Comparison of ENCODE assay signal across 9 cellular contexts in the genomic region with DNA sequence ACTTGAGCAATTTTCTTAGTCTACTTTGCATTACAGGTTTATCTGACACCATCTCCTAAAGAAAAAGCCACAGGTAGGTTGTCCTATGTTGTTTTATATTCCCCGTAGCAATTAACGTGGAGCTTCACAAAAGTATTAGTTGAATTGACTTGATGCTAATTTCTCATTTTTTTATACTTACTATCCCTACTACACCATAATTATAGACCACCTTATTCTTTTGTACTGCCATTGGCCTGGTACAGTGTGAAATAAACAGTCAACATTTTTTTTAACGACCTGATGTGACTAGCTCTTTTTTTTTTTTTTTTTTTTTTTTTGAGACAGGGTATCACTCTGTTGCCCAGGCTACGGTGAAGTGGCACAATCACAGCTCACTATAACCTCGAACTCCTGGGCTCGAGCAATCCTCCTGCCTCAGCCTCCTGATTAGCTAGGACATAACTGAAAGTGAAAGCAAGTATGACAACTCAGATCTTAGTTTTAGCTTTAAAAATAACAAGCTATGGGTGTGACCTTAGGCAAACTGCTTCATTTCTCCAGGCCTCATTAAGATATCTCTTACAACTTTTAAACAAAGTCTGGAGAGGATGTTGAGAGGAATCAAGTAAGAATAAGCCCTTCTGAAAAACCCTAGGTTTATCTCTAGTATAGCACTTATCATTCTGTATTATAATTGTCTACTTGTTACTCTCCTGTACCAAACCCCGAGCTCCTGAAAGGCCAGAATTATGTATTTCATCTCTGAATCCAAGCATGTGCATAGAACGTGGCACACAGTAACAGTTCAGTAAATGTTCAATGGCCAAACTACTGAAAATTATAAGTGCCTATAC. TPM values are rescaled to one million over a fixed set of nuclear protein-coding genes. Genes with fewer than 3 reads are reported as not detected.
A peak's percentile ranks its signal among the peaks of the same experiment; 100 is the strongest.
DNase-seq lines count a peak whose midpoint lies in the region; ATAC-seq, FAIRE-seq and TF ChIP-seq lines count a peak whose summit lies in the region.
"Had no signal": no experiment of that assay in that cellular context is flagged by ENCODE, and none has a peak within 500 bp of the region (broad histone marks: within the 10 kb centered on the region; RNA-seq: fewer than 3 reads in every experiment).

No MANE protein-coding gene starts in this region.

- H3K9me3 ChIP-seq in liver (ENCODE audit: control insufficient read depth in 4 of 4, low read length in 3 of 4) (no peaks in the 10 kb centered on the region), HepG2 (ENCODE audit: low read length) (no peaks in the 10 kb centered on the region), uterus (no peaks in the 10 kb centered on the region)

- H3K27me3 ChIP-seq in liver (ENCODE audit: control insufficient read depth in 4 of 4, insufficient read depth in 4 of 4, low read length in 3 of 4): no peaks in the 10 kb centered on the region
- H3K27me3 ChIP-seq in HepG2 (ENCODE audit: control insufficient read depth in 1 of 2, insufficient read depth in 2 of 2, low read length in 2 of 2): no peaks in the 10 kb centered on the region
- H3K27me3 ChIP-seq in uterus: no peaks in the 10 kb centered on the region

- DNase-seq in HepG2 (ENCODE audit: low spot score) (no peak), left ventricle myocardium superior (no peak), uterus (no peak), iPS-NIHi11 (ENCODE audit: low spot score) (no peak), cerebellum (ENCODE audit: low spot score) (no peak)
- DNase-seq in activated effector memory CD4-positive, alpha-beta T cell treated with Interleukin-2 at 50 U/mL for 16 hours: peak; percentile 27
- DNase-seq: WERI-Rb-1 had no signal

- H2AFZ ChIP-seq in HepG2 (ENCODE audit: low read length): no peak overlapping the region

- intact Hi-C loops in HepG2 (cut with micrococcal nuclease; ENCODE audit: unreplicated experiment): no loop called here
- intact Hi-C loops in left ventricle myocardium superior (cut with micrococcal nuclease): no loop called here
- intact Hi-C loops in uterus (cut with DNase I; ENCODE audit: low total_unique reads): no loop called here

- H3K4me2 ChIP-seq in HepG2 (ENCODE audit: low read depth, low read length): no peak overlapping the region

- no peak overlapping the region for H3K4me3 ChIP-seq in liver (ENCODE audit: low read depth in 1 of 3, low read length in 3 of 3)
- no peak overlapping the region for H3K4me3 ChIP-seq in HepG2 (replicated peaks in 1 of 3; ENCODE audit: insufficient read depth in 1 of 3, low read depth in 2 of 3, low read length in 3 of 3)
- H3K4me3 ChIP-seq in uterus: peak overlapping the region in 1 of 2 donors; percentile 15

- TF ChIP-seq RAD21 in liver (IDR thresholded peaks at IDR 0.05) (no peak), HepG2 (CRISPR knock-in tag; IDR thresholded peaks at IDR 0.05) (no peak)

- in situ Hi-C loops in HepG2 (cut with HindIII; ENCODE audit: extremely low pct_ligation_motif_present, low pct_unique_long_range_greater_than_20kb): no loop called here

- H3K79me2 ChIP-seq in HepG2 (ENCODE audit: insufficient read depth, low read length): peaks cover 70% of the 10 kb centered on the region

- WGBS in liver: 75% methylated on average over 8 of the region's 8 CpGs
- WGBS in HepG2 (ENCODE audit: low lambda C conversion rate): 96% methylated on average over 8 of the region's 8 CpGs

- BruUV-seq in HepG2 (replicated peaks; lab: Mats Ljungman, UMichigan): no TSS peak

- peaks cover 7% of the 10 kb centered on the region for H4K20me1 ChIP-seq in HepG2 (ENCODE audit: insufficient read depth, low read length)

- TF ChIP-seq POLR2A in HepG2 (IDR thresholded peaks at IDR 0.05; ENCODE audit: insufficient read depth in 1 of 2, low read depth in 2 of 2, low read length in 2 of 2): no peak
- TF ChIP-seq POLR2A in uterus (IDR thresholded peaks at IDR 0.05): no peak

- FAIRE-seq in HepG2 (lab: Jason Lieb, UNC): no peak

- POLR2A ChIA-PET in HepG2 (lab: Yijun Ruan, JAX): interaction anchor here (0.7 kb wide), 1 partner anchor 50 kb away, joined by 4 read pairs; a partner anchor contains a TSS

- H3K36me3 ChIP-seq in liver (ENCODE audit: control insufficient read depth in 4 of 4, insufficient read depth in 3 of 4, low read depth in 1 of 4, low read length in 3 of 4) (no peaks in the 10 kb centered on the region), HepG2 (replicated peaks in 1 of 2; ENCODE audit: control insufficient read depth in 1 of 2, insufficient read depth in 2 of 2, low read length in 2 of 2) (no peaks in the 10 kb centered on the region), uterus (no peaks in the 10 kb centered on the region)
- H3K36me3 ChIP-seq: WERI-Rb-1 had no signal

- H3K9ac ChIP-seq in liver (ENCODE audit: low read depth in 1 of 2, low read length in 2 of 2) (peak overlapping the region; percentile 25 to 55), HepG2 (ENCODE audit: insufficient read depth, low read depth, low read length) (no peak overlapping the region)

- H3K27ac ChIP-seq in liver (ENCODE audit: low read depth in 1 of 2, low read length in 2 of 2) (peak overlapping the region in 1 of 2 donors; percentile 45), HepG2 (ENCODE audit: extremely low read length, insufficient read depth, low read length) (no peak overlapping the region), uterus (peak overlapping the region; percentile 24 to 62)
- H3K27ac ChIP-seq: WERI-Rb-1 had no signal

- CTCF ChIA-PET in HepG2 (lab: Yijun Ruan, JAX; ENCODE audit: low intra/inter-chr PET ratio, low total read pairs): no interaction called here

- TF ChIP-seq EP300 in HepG2 (IDR thresholded peaks at IDR 0.05; ENCODE audit: low read depth in 2 of 2, low read length in 2 of 2) (no peak), HepG2 (CRISPR knock-in tag; IDR thresholded peaks at IDR 0.05; ENCODE audit: borderline replicate concordance) (no peak)

- H3K4me1 ChIP-seq in liver (ENCODE audit: control insufficient read depth in 4 of 4, insufficient read depth in 4 of 4, low read length in 3 of 4): peaks cover 0 to 18% (median 5%) of the 10 kb centered on the region in 4 donors
- peaks cover 72% of the 10 kb centered on the region for H3K4me1 ChIP-seq in HepG2 (ENCODE audit: insufficient read depth, low read length)
- H3K4me1 ChIP-seq in uterus: no peaks in the 10 kb centered on the region

- ATAC-seq in HepG2 (no peak), left ventricle myocardium superior (peak; percentile 40), GM18502 (IDR thresholded peaks at IDR 0.05; ENCODE audit: poor library complexity, unreplicated experiment) (no peak)

- TF ChIP-seq CTCF in liver (IDR thresholded peaks at IDR 0.05; ENCODE audit: low read depth, low read length, missing input control) (no peak), HepG2 (CRISPR knock-in tag; IDR thresholded peaks at IDR 0.05) (no peak), uterus (IDR thresholded peaks at IDR 0.05) (no peak)

TF ChIP-seq in liver, 16 proteins besides CTCF, POLR2A, EP300 and RAD21 (continues in another document):
- TF ChIP-seq, protein P1, sequence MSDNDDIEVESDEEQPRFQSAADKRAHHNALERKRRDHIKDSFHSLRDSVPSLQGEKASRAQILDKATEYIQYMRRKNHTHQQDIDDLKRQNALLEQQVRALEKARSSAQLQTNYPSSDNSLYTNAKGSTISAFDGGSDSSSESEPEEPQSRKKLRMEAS (IDR thresholded peaks at IDR 0.05): no peak

TF ChIP-seq in HepG2, 621 proteins besides CTCF, POLR2A, EP300 and RAD21 (continues in another document):
- TF ChIP-seq REXO4 (CRISPR knock-in tag; IDR thresholded peaks at IDR 0.05; ENCODE audit: borderline replicate concordance): no peak
- TF ChIP-seq KLF13 (CRISPR knock-in tag; IDR thresholded peaks at IDR 0.05): no peak
- no peak for TF ChIP-seq ZNF33A (CRISPR knock-in tag; IDR thresholded peaks at IDR 0.05; ENCODE audit: borderline replicate concordance)
- no peak for TF ChIP-seq SOX13 (IDR thresholded peaks at IDR 0.05)
- TF ChIP-seq SOX13 (CRISPR knock-in tag; conservative IDR thresholded peaks at IDR 0.05 in 1 of 2, IDR thresholded peaks at IDR 0.05 in 1 of 2): no peak

RNA-seq across cellular contexts. Expression of a gene that starts 49.5 kb away (rescaled TPM):
- total RNA-seq in liver (1 to 10 TPM; 4.3 to 5.9 TPM), HepG2 (2016; rRNA removed; fragmentation: Illumina TruSeq; extraction: Trizol) (12.7 and 21.5 TPM in 2 replicates), left ventricle myocardium superior (28.0 TPM), uterus (10 to 100 TPM in 3 of 4 donors, 1 to 10 TPM in 1; 9.1 to 41.4 (median 27.3) TPM), cerebellum (13.0 TPM)
- polyA plus RNA-seq in liver (1 to 10 TPM; 2.6 to 9.3 TPM), HepG2 (2011; rRNA removed) (6.9 and 7.2 TPM in 2 replicates)
- total RNA-seq in HepG2 (2016; cell fraction: cytosol; rRNA removed; fragmentation: Illumina TruSeq; extraction: Trizol; ENCODE audit: low read depth): 0.88 and 0.91 TPM in 2 replicates
- total RNA-seq in HepG2 (2016; cell fraction: insoluble cytoplasmic fraction; rRNA removed; fragmentation: Illumina TruSeq; extraction: Trizol): 12.1 and 20.0 TPM in 2 replicates
- total RNA-seq in HepG2 (2016; cell fraction: membrane; rRNA removed; fragmentation: Illumina TruSeq; extraction: Trizol): 3.4 and 4.5 TPM in 2 replicates
- 14.6 and 16.0 TPM in 2 replicates for total RNA-seq in HepG2 (2016; cell fraction: nucleus; rRNA removed; fragmentation: Illumina TruSeq; extraction: Trizol)
- 4.6 and 5.4 TPM in 2 replicates for polyA plus RNA-seq in HepG2 (2011; cell fraction: cytosol; rRNA removed)
- 10.9 and 11.8 TPM in 2 replicates for polyA plus RNA-seq in HepG2 (2011; cell fraction: nucleus; rRNA removed)
- polyA plus RNA-seq in HepG2 (2012): 8.0 and 9.5 TPM in 2 replicates
- polyA plus RNA-seq in HepG2 (2016; cell fraction: cytosol; fragmentation: Illumina TruSeq; extraction: Trizol; ENCODE audit: low read depth): 0.23 and 0.26 TPM in 2 replicates
- 8.6 and 8.9 TPM in 2 replicates for polyA plus RNA-seq in HepG2 (2016; cell fraction: insoluble cytoplasmic fraction; fragmentation: Illumina TruSeq; extraction: Trizol; ENCODE audit: low read depth)
- 0.73 and 0.81 TPM in 2 replicates for polyA plus RNA-seq in HepG2 (2016; cell fraction: membrane; fragmentation: Illumina TruSeq; extraction: Trizol; ENCODE audit: low read depth)
- 11.6 and 14.4 TPM in 2 replicates for polyA plus RNA-seq in HepG2 (2016; cell fraction: nucleus; fragmentation: Illumina TruSeq; extraction: Trizol; ENCODE audit: insufficient read depth, low read depth)
- polyA minus RNA-seq in HepG2 (2011; rRNA and poly(A)+ RNA removed; ENCODE audit: low replicate concordance): 19.5 and 28.3 TPM in 2 replicates
- 10.6 and 12.2 TPM in 2 replicates for polyA minus RNA-seq in HepG2 (2011; cell fraction: cytosol; rRNA and poly(A)+ RNA removed)
- polyA minus RNA-seq in HepG2 (2011; cell fraction: nucleus; rRNA and poly(A)+ RNA removed): 25.2 and 28.5 TPM in 2 replicates
